ENCODE assay signal across 8 cellular contexts in the genomic region with DNA sequence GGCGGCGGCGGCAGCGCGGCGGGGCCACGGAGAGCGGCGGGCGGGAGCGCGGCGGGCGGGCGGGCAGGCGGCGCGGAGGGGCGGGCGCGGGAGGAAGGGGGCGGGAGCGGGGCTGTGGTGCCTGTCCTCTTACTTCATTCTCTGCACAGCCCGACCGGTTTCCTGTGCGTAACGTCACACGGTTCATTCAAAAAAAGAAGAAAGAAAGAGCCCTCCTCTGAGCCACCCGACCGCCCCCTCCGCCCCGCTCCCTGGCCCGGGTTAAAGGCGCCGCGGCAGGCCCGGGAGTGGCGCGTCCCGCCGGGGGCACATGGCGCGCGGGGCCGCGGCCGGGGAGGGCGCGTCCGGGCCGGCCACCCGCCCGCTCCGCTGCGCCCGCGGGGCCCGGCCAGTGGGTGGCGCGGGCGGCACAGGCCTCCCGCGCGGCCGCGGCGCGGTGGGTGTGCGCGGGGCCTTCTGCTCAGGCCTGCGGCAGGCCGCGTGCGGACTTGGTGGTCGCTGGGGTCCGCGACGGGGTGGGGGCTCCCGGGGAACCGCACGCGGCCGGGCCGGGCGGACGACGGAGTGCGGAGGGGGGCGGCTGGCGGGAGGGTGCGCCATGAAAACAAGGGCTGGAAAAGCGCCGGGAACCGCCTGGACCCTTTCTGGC. TPM values are rescaled to one million over a fixed set of nuclear protein-coding genes. Genes with fewer than 3 reads are reported as not detected.
DNase-seq lines count a peak whose midpoint lies in the region; ATAC-seq, FAIRE-seq and TF ChIP-seq lines count a peak whose summit lies in the region.

No MANE protein-coding gene starts in this region.

- FAIRE-seq in pancreas (lab: Jason Lieb, UNC): no peak

- no peaks in the 10 kb centered on the region for H3K9me3 Mint-ChIP-seq in activated naive CD4-positive, alpha-beta T cell treated with anti-CD3 and anti-CD28 coated beads, Interleukin-2, amount 50 U/mL, for 24 hours

- H3K4me2 ChIP-seq in SK-N-SH: peak overlapping the region; percentile 75

- WGBS in SK-N-SH (ENCODE audit: low lambda C conversion rate): 0% methylated on average over 3 of the region's 94 CpGs
- WGBS in pancreas, 2 donors: 0 to 1% methylated on average over 69 to 94 of the region's 94 CpGs

- TF ChIP-seq CTCF in SK-N-SH (IDR thresholded peaks at IDR 0.05): no peak
- no peak for TF ChIP-seq CTCF in pancreas (IDR thresholded peaks at IDR 0.05)
- TF ChIP-seq CTCF in tibial artery (IDR thresholded peaks at IDR 0.05): peak in 1 of 2 experiments; percentile 41

- H3K4me1 ChIP-seq in HAP-1 (peaks cover 18% of the 10 kb centered on the region), SK-N-SH (ENCODE audit: control insufficient read depth in 1 of 2, insufficient read depth in 2 of 2, low read depth in 1 of 2, low read length in 1 of 2) (peaks cover 9 to 18% of the 10 kb centered on the region in 2 experiments; a peak in 3 of 4 replicates), pancreas (peaks cover 0 to 7% (median 0%) of the 10 kb centered on the region in 3 donors), tibial artery (peaks cover 0 to 50% (median 25%) of the 10 kb centered on the region in 4 donors)

- peaks cover 13% of the 10 kb centered on the region for H3F3A ChIP-seq in SK-N-SH (replicated peaks; ENCODE audit: insufficient read depth)

- H3K27me3 ChIP-seq in HAP-1 (ENCODE audit: low read depth) (no peaks in the 10 kb centered on the region), SK-N-SH (ENCODE audit: insufficient read depth) (no peaks in the 10 kb centered on the region; the same call in 1 of the 2 replicates), pancreas (no peaks in the 10 kb centered on the region), tibial artery (no peaks in the 10 kb centered on the region)

- H3K9me3 ChIP-seq in HAP-1 (no peaks in the 10 kb centered on the region), SK-N-SH (no peaks in the 10 kb centered on the region), pancreas (no peaks in the 10 kb centered on the region), tibial artery (no peaks in the 10 kb centered on the region)

- peak overlapping the region; percentile 60; the same call in 1 of the 2 replicates for H3K9ac ChIP-seq in SK-N-SH

- ATAC-seq in pancreas: peak; percentile 66 to 75 (median 72)

- H3K36me3 ChIP-seq in HAP-1 (replicated peaks): no peaks in the 10 kb centered on the region
- no peaks in the 10 kb centered on the region for H3K36me3 ChIP-seq in SK-N-SH (replicated peaks in 1 of 2; ENCODE audit: control insufficient read depth in 1 of 2, insufficient read depth in 2 of 2, low read length in 1 of 2)
- H3K36me3 ChIP-seq in pancreas: no peaks in the 10 kb centered on the region
- H3K36me3 ChIP-seq in tibial artery: no peaks in the 10 kb centered on the region

- intact Hi-C loops in head of caudate nucleus (cut with DNase I) (loop anchor here (5.0 kb wide), 3 partner anchors 47 to 303 kb away; partner anchors contain the start of gene KDSR), pancreas (cut with DNase I) (loop anchor here (5.0 to 10.0 kb wide), 2 partner anchors 295 to 303 kb away; no protein-coding TSS in a partner anchor), tibial artery (cut with DNase I; ENCODE audit: low total_unique reads) (loop anchor here (5.0 kb wide), 2 partner anchors 188 to 303 kb away; no protein-coding TSS in a partner anchor)

- H3K27ac ChIP-seq in SK-N-SH (ENCODE audit: low read depth in 2 of 2, low read length in 1 of 2) (peak overlapping the region; percentile 41 to 90; a peak in 3 of 4 replicates), pancreas (peak overlapping the region in 3 of 4 donors; percentile 67 to 82 (median 70)), tibial artery (peak overlapping the region; percentile 83 to 91)

- POLR2A ChIA-PET in SK-N-SH (lab: Yijun Ruan, JAX): interaction anchor here (1.3 kb wide), 1 partner anchor 294 kb away, joined by 4 read pairs; no protein-coding TSS in a partner anchor

- H3K4me1 Mint-ChIP-seq in activated naive CD4-positive, alpha-beta T cell treated with anti-CD3 and anti-CD28 coated beads, Interleukin-2, amount 50 U/mL, for 24 hours: peaks cover 34% of the 10 kb centered on the region

- peak overlapping the region; percentile 72; the same call in 1 of the 2 replicates for H2AFZ ChIP-seq in SK-N-SH (ENCODE audit: low read depth)

- CTCF ChIA-PET in SK-N-SH (lab: Yijun Ruan, JAX): interaction anchor here (0.7 to 8.0 kb wide), 12 partner anchors 13 to 305 kb away, joined by 3 to 129 read pairs (median 4); no protein-coding TSS in a partner anchor

- no peak for TF ChIP-seq RAD21 in SK-N-SH (IDR thresholded peaks at IDR 0.05; ENCODE audit: low read length)

- in situ Hi-C loops in HAP-1 (cut with MboI; ENCODE audit: low sequenced_read_pairs): loop anchor here (25.0 kb wide), 1 partner anchor 183 kb away; no protein-coding TSS in a partner anchor

- H4K20me1 ChIP-seq in SK-N-SH (ENCODE audit: insufficient read depth): no peaks in the 10 kb centered on the region

- no peak for TF ChIP-seq EP300 in SK-N-SH (IDR thresholded peaks at IDR 0.05; ENCODE audit: borderline replicate concordance in 1 of 2, low read depth in 1 of 2, low read length in 1 of 2)

- peaks cover 11% of the 10 kb centered on the region for H3K36me3 Mint-ChIP-seq in activated naive CD4-positive, alpha-beta T cell treated with anti-CD3 and anti-CD28 coated beads, Interleukin-2, amount 50 U/mL, for 24 hours

- H3K4me3 ChIP-seq in HAP-1: peak overlapping the region; percentile 38
- peak overlapping the region; percentile 51 to 84; a peak in 3 of 4 replicates for H3K4me3 ChIP-seq in SK-N-SH (ENCODE audit: low read depth in 2 of 2, low read length in 1 of 2)
- H3K4me3 ChIP-seq in pancreas: peak overlapping the region in 3 of 4 donors; percentile 43 to 67 (median 50)
- H3K4me3 ChIP-seq in tibial artery: peak overlapping the region; percentile 70 to 85

- H3K9me2 ChIP-seq in SK-N-SH: no peaks in the 10 kb centered on the region

- DNase-seq in GDM1 (lab: John Stamatoyannopoulos, UW) (peak; percentile 88), HAP-1 (ENCODE audit: low spot score in 2 of 2) (peak; percentile 87 to 89), M059J (ENCODE audit: low read depth) (peak; percentile 65), SK-N-SH (peak; percentile 90), head of caudate nucleus (peak; percentile 64 to 94 (median 86)), pancreas (peak; percentile 67 to 83 (median 72)), tibial artery (peak; percentile 88 to 92)

- no peaks in the 10 kb centered on the region for H3K79me2 ChIP-seq in SK-N-SH (ENCODE audit: insufficient read depth)

- H3K4me3 Mint-ChIP-seq in activated naive CD4-positive, alpha-beta T cell treated with anti-CD3 and anti-CD28 coated beads, Interleukin-2, amount 50 U/mL, for 24 hours: peak overlapping the region; percentile 89

- H3K27me3 Mint-ChIP-seq in activated naive CD4-positive, alpha-beta T cell treated with anti-CD3 and anti-CD28 coated beads, Interleukin-2, amount 50 U/mL, for 24 hours: no peaks in the 10 kb centered on the region

- H3K27ac Mint-ChIP-seq in activated naive CD4-positive, alpha-beta T cell treated with anti-CD3 and anti-CD28 coated beads, Interleukin-2, amount 50 U/mL, for 24 hours: peak overlapping the region; percentile 97

TF ChIP-seq in SK-N-SH, 30 proteins besides CTCF, POLR2A, EP300 and RAD21:
- TF ChIP-seq SMC3 (IDR thresholded peaks at IDR 0.05; ENCODE audit: low read depth, low read length) (no peak), YY1 (IDR thresholded peaks at IDR 0.05; ENCODE audit: low read depth) (no peak), CHD2 (IDR thresholded peaks at IDR 0.05; ENCODE audit: low read length, partially characterized antibody) (no peak)
- TF ChIP-seq, protein P1, sequence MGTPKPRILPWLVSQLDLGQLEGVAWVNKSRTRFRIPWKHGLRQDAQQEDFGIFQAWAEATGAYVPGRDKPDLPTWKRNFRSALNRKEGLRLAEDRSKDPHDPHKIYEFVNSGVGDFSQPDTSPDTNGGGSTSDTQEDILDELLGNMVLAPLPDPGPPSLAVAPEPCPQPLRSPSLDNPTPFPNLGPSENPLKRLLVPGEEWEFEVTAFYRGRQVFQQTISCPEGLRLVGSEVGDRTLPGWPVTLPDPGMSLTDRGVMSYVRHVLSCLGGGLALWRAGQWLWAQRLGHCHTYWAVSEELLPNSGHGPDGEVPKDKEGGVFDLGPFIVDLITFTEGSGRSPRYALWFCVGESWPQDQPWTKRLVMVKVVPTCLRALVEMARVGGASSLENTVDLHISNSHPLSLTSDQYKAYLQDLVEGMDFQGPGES (IDR thresholded peaks at IDR 0.05; ENCODE audit: low read depth, low read length): no peak
- TF ChIP-seq, protein P2, sequence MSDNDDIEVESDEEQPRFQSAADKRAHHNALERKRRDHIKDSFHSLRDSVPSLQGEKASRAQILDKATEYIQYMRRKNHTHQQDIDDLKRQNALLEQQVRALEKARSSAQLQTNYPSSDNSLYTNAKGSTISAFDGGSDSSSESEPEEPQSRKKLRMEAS (IDR thresholded peaks at IDR 0.05; ENCODE audit: low read depth): no peak
- TF ChIP-seq, protein P3, sequence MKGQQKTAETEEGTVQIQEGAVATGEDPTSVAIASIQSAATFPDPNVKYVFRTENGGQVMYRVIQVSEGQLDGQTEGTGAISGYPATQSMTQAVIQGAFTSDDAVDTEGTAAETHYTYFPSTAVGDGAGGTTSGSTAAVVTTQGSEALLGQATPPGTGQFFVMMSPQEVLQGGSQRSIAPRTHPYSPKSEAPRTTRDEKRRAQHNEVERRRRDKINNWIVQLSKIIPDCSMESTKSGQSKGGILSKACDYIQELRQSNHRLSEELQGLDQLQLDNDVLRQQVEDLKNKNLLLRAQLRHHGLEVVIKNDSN (IDR thresholded peaks at IDR 0.05; ENCODE audit: borderline replicate concordance, low read depth): no peak

RNA-seq across cellular contexts. Expression of gene BCL2, which starts 0.6 kb away (rescaled TPM):
- 0.07 TPM in 1 of 2 replicates, not detected in the other for total RNA-seq in M059J (2014; rRNA removed; shearing (Covaris generic))
- 1.2 and 1.5 TPM in 2 replicates for polyA plus RNA-seq in SK-N-SH (2012; rRNA removed)
- 1.6 and 1.8 TPM in 2 replicates for polyA plus RNA-seq in SK-N-SH (2012; cell fraction: cytosol; rRNA removed)
- 1.3 and 1.5 TPM in 2 replicates for polyA plus RNA-seq in SK-N-SH (2012; cell fraction: nucleus; rRNA removed)
- total RNA-seq in pancreas: 1 to 10 TPM; 3.2 to 9.0 (median 4.5) TPM
- polyA plus RNA-seq in pancreas: 1 to 10 TPM; 1.9 to 2.0 TPM

RNA-seq across cellular contexts. Expression of gene KDSR, which starts 46.8 kb away (rescaled TPM):
- total RNA-seq in M059J (2014; rRNA removed; shearing (Covaris generic)): 42.7 and 57.8 TPM in 2 replicates
- polyA plus RNA-seq in SK-N-SH (2012; rRNA removed) (21.2 and 22.3 TPM in 2 replicates), pancreas (10 to 100 TPM in 1 of 2 donors, 1 to 10 TPM in 1; 4.8 to 12.4 TPM)
- 32.1 and 34.6 TPM in 2 replicates for polyA plus RNA-seq in SK-N-SH (2012; cell fraction: cytosol; rRNA removed)
- polyA plus RNA-seq in SK-N-SH (2012; cell fraction: nucleus; rRNA removed): 18.6 and 21.6 TPM in 2 replicates
- total RNA-seq in pancreas: 10 to 100 TPM; 18.0 to 37.2 (median 23.3) TPM

Comparison
In these comparisons a context has a peak if more than half of its experiments do, and no peak if none do; other contexts are left out.
1. Peak in every context shown above with its lines: DNase-seq, ATAC-seq, H3K4me3 ChIP-seq and H3K27ac ChIP-seq.